Comparison of ENCODE assay signal across 1 cellular context in genomic region chr11:74170694-74171629, GRCh38.
TF ChIP-seq lines count a peak whose summit lies in the region.

Gene C2CD3 (minus strand): TSS chr11:74171002. CDS start chr11:74170792, 210 bp downstream.
Gene PPME1 (plus strand): TSS chr11:74171289. CDS start chr11:74171422, 133 bp downstream.

TF ChIP-seq in K562, 482 proteins besides CTCF, POLR2A, EP300 and RAD21 (continued from another document and continues in another):
- no peak for TF ChIP-seq ZNF76 (CRISPR knock-in tag; IDR thresholded peaks at IDR 0.05; ENCODE audit: borderline replicate concordance)
- no peak for TF ChIP-seq CREB5 (CRISPR knock-in tag; IDR thresholded peaks at IDR 0.05)
- TF ChIP-seq MGA (IDR thresholded peaks at IDR 0.05): peak; percentile 95
- TF ChIP-seq FOXK1 (CRISPR knock-in tag; IDR thresholded peaks at IDR 0.05; ENCODE audit: borderline replicate concordance): peak; percentile 79; the same call in 1 of the 2 replicates
- TF ChIP-seq CREB1 (IDR thresholded peaks at IDR 0.05): peak; percentile 85
- peak; percentile 89 for TF ChIP-seq CREB1 (CRISPR knock-in tag; IDR thresholded peaks at IDR 0.05)
- TF ChIP-seq ATF7 (IDR thresholded peaks at IDR 0.05): peak; percentile 89
- TF ChIP-seq TAF7 (tag; IDR thresholded peaks at IDR 0.05): peak; percentile 68
- TF ChIP-seq ZNF583 (CRISPR knock-in tag; IDR thresholded peaks at IDR 0.05): 0 out of 2 replicates have a peak, but pooled peaks have one; percentile 17
- no peak for TF ChIP-seq FOXO4 (CRISPR knock-in tag; IDR thresholded peaks at IDR 0.05)
- no peak for TF ChIP-seq CBX8 (IDR thresholded peaks at IDR 0.05; ENCODE audit: borderline replicate concordance, extremely low read depth, low read depth, low read length, poor library complexity, severe bottlenecking)
- peak; percentile 38; the same call in 1 of the 2 replicates for TF ChIP-seq ZNF175 (CRISPR knock-in tag; IDR thresholded peaks at IDR 0.05; ENCODE audit: low read depth)
- peak; percentile 21; the same call in 1 of the 2 replicates for TF ChIP-seq TEAD4 (IDR thresholded peaks at IDR 0.05; ENCODE audit: low read length)
- TF ChIP-seq TEAD4 (CRISPR knock-in tag; IDR thresholded peaks at IDR 0.05; ENCODE audit: borderline replicate concordance): no peak
- no peak for TF ChIP-seq IRF9 (tag; IDR thresholded peaks at IDR 0.05)
- no peak for TF ChIP-seq RBM15 (IDR thresholded peaks at IDR 0.05; ENCODE audit: insufficient read depth, low read length)
- TF ChIP-seq RFX5 (IDR thresholded peaks at IDR 0.05; ENCODE audit: low read depth, low read length): no peak
- peak; percentile 46; the same call in 1 of the 2 replicates for TF ChIP-seq ZNF133 (CRISPR knock-in tag; IDR thresholded peaks at IDR 0.05)
- peak; percentile 18 for TF ChIP-seq SETDB1 (IDR thresholded peaks at IDR 0.05; ENCODE audit: low read length)
- TF ChIP-seq SIN3A (IDR thresholded peaks at IDR 0.05; ENCODE audit: borderline replicate concordance in 2 of 2, control insufficient read depth in 1 of 2, low read depth in 2 of 2, low read length in 2 of 2): peak; percentile 74 to 89; a peak in 3 of 4 replicates
- 0 out of 2 replicates have a peak, but pooled peaks have one; percentile 13 for TF ChIP-seq TRIM28 (IDR thresholded peaks at IDR 0.05)
- TF ChIP-seq BRF2 (IDR thresholded peaks at IDR 0.05; ENCODE audit: borderline replicate concordance, insufficient read depth, insufficient read length): no peak
- TF ChIP-seq GATA2 (CRISPR knock-in tag; IDR thresholded peaks at IDR 0.05): no peak
- peak; percentile 71 for TF ChIP-seq PRDM10 (IDR thresholded peaks at IDR 0.05; ENCODE audit: partially characterized antibody)
- no peak for TF ChIP-seq HNRNPUL1 (IDR thresholded peaks at IDR 0.05; ENCODE audit: low read length)
- peak; percentile 54; the same call in 1 of the 2 replicates for TF ChIP-seq ZNF395 (CRISPR knock-in tag; IDR thresholded peaks at IDR 0.05)
- peak; percentile 31; the same call in 1 of the 2 replicates for TF ChIP-seq E2F4 (CRISPR knock-in tag; IDR thresholded peaks at IDR 0.05; ENCODE audit: low read depth)
- TF ChIP-seq FOXK2 (conservative IDR thresholded peaks at IDR 0.05 in 1 of 2, IDR thresholded peaks at IDR 0.05 in 1 of 2; ENCODE audit: low read depth in 2 of 2): peak; percentile 76 to 80
- no peak for TF ChIP-seq ZNF165 (CRISPR knock-in tag; IDR thresholded peaks at IDR 0.05; ENCODE audit: borderline replicate concordance)
- TF ChIP-seq ZBTB17 (CRISPR knock-in tag; IDR thresholded peaks at IDR 0.05): no peak; the same call in 1 of the 2 replicates
- TF ChIP-seq HNRNPL (IDR thresholded peaks at IDR 0.05; ENCODE audit: low read depth, low read length): no peak
- 0 out of 2 replicates have a peak, but pooled peaks have one; percentile 63 for TF ChIP-seq NR4A1 (CRISPR knock-in tag; IDR thresholded peaks at IDR 0.05)
- no peak for TF ChIP-seq NR4A1 (tag; IDR thresholded peaks at IDR 0.05)
